In the genomic region with DNA sequence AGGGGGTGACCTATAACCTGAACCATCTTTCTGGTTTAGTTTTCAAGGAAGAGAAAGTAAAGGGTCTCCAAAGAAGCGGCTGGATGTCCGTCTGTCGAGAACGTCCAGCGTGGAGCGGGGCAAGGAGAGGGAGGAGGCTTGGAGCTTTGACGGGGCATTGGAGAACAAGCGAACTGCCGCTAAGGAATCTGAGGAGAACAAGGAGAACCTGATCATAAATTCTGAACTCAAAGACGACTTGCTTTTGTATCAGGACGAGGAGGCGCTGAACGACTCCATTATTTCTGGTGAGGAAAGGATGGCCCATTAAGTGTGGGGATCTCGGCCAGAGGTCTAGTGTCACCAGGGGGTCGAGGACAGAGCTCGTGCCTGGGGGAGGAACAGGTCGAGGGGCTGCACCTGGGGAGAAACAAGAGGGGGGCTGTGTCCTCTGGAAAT, we compare ENCODE assay signal across 20 cellular contexts.
DNase-seq lines count a peak whose midpoint lies in the region; FAIRE-seq and TF ChIP-seq lines count a peak whose summit lies in the region.
"Had no signal": no experiment of that assay in that cellular context is flagged by ENCODE, and none has a peak within 500 bp of the region (broad histone marks: within the 10 kb centered on the region; RNA-seq: fewer than 3 reads in every experiment).

No MANE protein-coding gene starts in this region.

- H3K9me3 ChIP-seq in osteoblast (ENCODE audit: low read depth, low read length), result no peaks in the 10 kb centered on the region

- no peak overlapping the region for H2AFZ ChIP-seq in osteoblast (ENCODE audit: low read length)

- H3K27ac ChIP-seq in coronary artery, result no peak overlapping the region
- H3K27ac ChIP-seq in osteoblast (ENCODE audit: low read depth, low read length), result no peak overlapping the region

- H3K79me2 ChIP-seq in osteoblast (ENCODE audit: insufficient read depth, low read length), result no peaks in the 10 kb centered on the region

- no peaks in the 10 kb centered on the region for H4K20me1 ChIP-seq in osteoblast (ENCODE audit: insufficient read depth, low read length)

- TF ChIP-seq CTCF in coronary artery (IDR thresholded peaks at IDR 0.05) (no peak), osteoblast (IDR thresholded peaks at IDR 0.05; ENCODE audit: extremely low read depth, low read depth, low read length) (no peak)

- FAIRE-seq in RCC 7860 (lab: Jason Lieb, UNC), result no peak
- FAIRE-seq: G401.6, GM12892, H54 had no signal

- peak; percentile 27 for DNase-seq in activated effector memory CD4-positive, alpha-beta T cell treated with anti-CD3 and anti-CD28 coated beads, Interleukin-2, amount 50 U/mL, for 16 hours
- DNase-seq in activated effector memory CD4-positive, alpha-beta T cell treated with Interleukin-2 at 50 U/mL for 16 hours, result no peak
- DNase-seq in coronary artery (ENCODE audit: low spot score) (peak; percentile 45), osteoblast (ENCODE audit: insufficient read length, low spot score, missing footprints) (peak; percentile 73), RCC 7860 (ENCODE audit: low spot score) (no peak), NCI-H1417 treated with DMSO at 0.1 percent for 48 hours (lab: John Stamatoyannopoulos, UW) (no peak)
- no peak for DNase-seq in stimulated activated CD4-positive, alpha-beta T cell treated with anti-CD3 and anti-CD28 coated beads, Interleukin-12 subunit alpha, Interleukin-12 subunit beta, amount 100 ng/mL, for 4 hours
- DNase-seq: AML-193, C1 segment of cervical spinal cord, DMS153, HFFc6, Karpas-422, NCI-H1694 treated with DMSO at 0.1 percent for 48 hours, NCI-H446 treated with DMSO at 0.1 percent for 48 hours, NCI-H526 treated with DMSO at 0.1 percent for 48 hours, OCI-M1, SHP77 had no signal

- H3K4me1 ChIP-seq in osteoblast (ENCODE audit: insufficient read depth, low read length), result no peaks in the 10 kb centered on the region

- no peaks in the 10 kb centered on the region for H3K27me3 ChIP-seq in osteoblast (ENCODE audit: insufficient read depth, low read length)

- H3K36me3 ChIP-seq in osteoblast (ENCODE audit: insufficient read depth, low read length), result no peaks in the 10 kb centered on the region

- H3K4me3 ChIP-seq in coronary artery, result no peak overlapping the region
- no peak overlapping the region for H3K4me3 ChIP-seq in osteoblast (ENCODE audit: insufficient read depth, low read length)

- no peak overlapping the region for H3K4me2 ChIP-seq in osteoblast (ENCODE audit: insufficient read depth, low read length)

Comparison
In these comparisons a context has a peak if more than half of its experiments do, and no peak if none do; other contexts are left out.
1. DNase-seq: peak in activated effector memory CD4-positive, alpha-beta T cell treated with anti-CD3 and anti-CD28 coated beads, Interleukin-2, amount 50 U/mL, for 16 hours (single experiment), coronary artery (single experiment) and osteoblast (single experiment); none in activated effector memory CD4-positive, alpha-beta T cell treated with Interleukin-2 at 50 U/mL for 16 hours (single experiment), RCC 7860 (single experiment), stimulated activated CD4-positive, alpha-beta T cell treated with anti-CD3 and anti-CD28 coated beads, Interleukin-12 subunit alpha, Interleukin-12 subunit beta, amount 100 ng/mL, for 4 hours (single experiment) and NCI-H1417 treated with DMSO at 0.1 percent for 48 hours (single experiment).